ENCODE assay signal across 3 cellular contexts in the genomic region with DNA sequence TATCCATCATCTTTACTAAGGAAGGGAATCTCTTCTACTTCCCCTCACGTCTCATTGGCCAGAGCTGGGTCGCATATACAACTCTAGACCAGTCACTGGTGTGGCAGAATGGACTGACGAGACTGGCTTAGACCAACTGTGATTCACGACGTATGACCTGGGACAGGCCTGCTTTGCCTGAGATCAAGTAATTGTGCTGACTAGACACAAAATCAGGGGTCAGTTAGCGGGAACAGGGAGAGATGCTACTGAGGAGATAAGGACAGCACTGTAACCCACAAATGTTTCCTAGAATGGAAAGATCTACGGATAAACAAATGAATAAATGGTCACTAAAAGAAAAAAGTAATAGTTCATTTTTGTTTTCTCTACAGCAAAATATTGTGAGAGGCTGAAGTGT.
A peak's percentile ranks its signal among the peaks of the same experiment; 100 is the strongest.
TF ChIP-seq lines count a peak whose summit lies in the region.

No MANE protein-coding gene starts in this region.

TF ChIP-seq in SK-N-SH, 30 proteins besides CTCF, POLR2A, EP300 and RAD21 (continues in another document):
- no peak for TF ChIP-seq SMC3 (IDR thresholded peaks at IDR 0.05; ENCODE audit: low read depth, low read length)
- TF ChIP-seq POLR2AphosphoS5 (IDR thresholded peaks at IDR 0.05; ENCODE audit: low read depth, low read length), result no peak
- TF ChIP-seq TCF12 (IDR thresholded peaks at IDR 0.05), result no peak
- TF ChIP-seq, protein P1, sequence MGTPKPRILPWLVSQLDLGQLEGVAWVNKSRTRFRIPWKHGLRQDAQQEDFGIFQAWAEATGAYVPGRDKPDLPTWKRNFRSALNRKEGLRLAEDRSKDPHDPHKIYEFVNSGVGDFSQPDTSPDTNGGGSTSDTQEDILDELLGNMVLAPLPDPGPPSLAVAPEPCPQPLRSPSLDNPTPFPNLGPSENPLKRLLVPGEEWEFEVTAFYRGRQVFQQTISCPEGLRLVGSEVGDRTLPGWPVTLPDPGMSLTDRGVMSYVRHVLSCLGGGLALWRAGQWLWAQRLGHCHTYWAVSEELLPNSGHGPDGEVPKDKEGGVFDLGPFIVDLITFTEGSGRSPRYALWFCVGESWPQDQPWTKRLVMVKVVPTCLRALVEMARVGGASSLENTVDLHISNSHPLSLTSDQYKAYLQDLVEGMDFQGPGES (IDR thresholded peaks at IDR 0.05; ENCODE audit: low read depth, low read length), result no peak
- no peak for TF ChIP-seq RXRA (IDR thresholded peaks at IDR 0.05; ENCODE audit: borderline replicate concordance, low read depth)
- TF ChIP-seq FOXJ3 (CRISPR knock-in tag; IDR thresholded peaks at IDR 0.05), result no peak
- TF ChIP-seq, protein P2, sequence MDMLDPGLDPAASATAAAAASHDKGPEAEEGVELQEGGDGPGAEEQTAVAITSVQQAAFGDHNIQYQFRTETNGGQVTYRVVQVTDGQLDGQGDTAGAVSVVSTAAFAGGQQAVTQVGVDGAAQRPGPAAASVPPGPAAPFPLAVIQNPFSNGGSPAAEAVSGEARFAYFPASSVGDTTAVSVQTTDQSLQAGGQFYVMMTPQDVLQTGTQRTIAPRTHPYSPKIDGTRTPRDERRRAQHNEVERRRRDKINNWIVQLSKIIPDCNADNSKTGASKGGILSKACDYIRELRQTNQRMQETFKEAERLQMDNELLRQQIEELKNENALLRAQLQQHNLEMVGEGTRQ (IDR thresholded peaks at IDR 0.05; ENCODE audit: borderline replicate concordance, low read depth, low read length), result no peak
- TF ChIP-seq FOSL2 (IDR thresholded peaks at IDR 0.05; ENCODE audit: borderline replicate concordance, low read depth), result no peak
- TF ChIP-seq GABPA (IDR thresholded peaks at IDR 0.05; ENCODE audit: low read depth), result no peak
- no peak for TF ChIP-seq MEF2A (IDR thresholded peaks at IDR 0.05; ENCODE audit: borderline replicate concordance, low read depth)
- no peak for TF ChIP-seq EZH2phosphoT487 (IDR thresholded peaks at IDR 0.05; ENCODE audit: borderline replicate concordance, low read depth)
- no peak for TF ChIP-seq NFIC (IDR thresholded peaks at IDR 0.05; ENCODE audit: borderline replicate concordance)
- TF ChIP-seq, protein P3, sequence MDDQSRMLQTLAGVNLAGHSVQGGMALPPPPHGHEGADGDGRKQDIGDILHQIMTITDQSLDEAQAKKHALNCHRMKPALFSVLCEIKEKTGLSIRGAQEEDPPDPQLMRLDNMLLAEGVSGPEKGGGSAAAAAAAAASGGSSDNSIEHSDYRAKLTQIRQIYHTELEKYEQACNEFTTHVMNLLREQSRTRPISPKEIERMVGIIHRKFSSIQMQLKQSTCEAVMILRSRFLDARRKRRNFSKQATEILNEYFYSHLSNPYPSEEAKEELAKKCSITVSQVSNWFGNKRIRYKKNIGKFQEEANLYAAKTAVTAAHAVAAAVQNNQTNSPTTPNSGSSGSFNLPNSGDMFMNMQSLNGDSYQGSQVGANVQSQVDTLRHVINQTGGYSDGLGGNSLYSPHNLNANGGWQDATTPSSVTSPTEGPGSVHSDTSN (IDR thresholded peaks at IDR 0.05), result no peak
- TF ChIP-seq ELF1 (IDR thresholded peaks at IDR 0.05), result no peak
- no peak for TF ChIP-seq TAF1 (IDR thresholded peaks at IDR 0.05; ENCODE audit: borderline replicate concordance, low read depth, low read length)
- TF ChIP-seq JUND (IDR thresholded peaks at IDR 0.05), result no peak
- TF ChIP-seq MXI1 (IDR thresholded peaks at IDR 0.05; ENCODE audit: low read depth, low read length), result no peak
- TF ChIP-seq SIN3A (IDR thresholded peaks at IDR 0.05; ENCODE audit: borderline replicate concordance, low read depth, low read length), result no peak
- TF ChIP-seq RFX5 (IDR thresholded peaks at IDR 0.05; ENCODE audit: low read length), result no peak

TF ChIP-seq in SK-N-SH treated with all-trans-retinoic acid at 6 μM for 48 hours, 23 proteins besides CTCF, POLR2A, EP300 and RAD21:
- TF ChIP-seq ZFP3 (CRISPR knock-in tag; IDR thresholded peaks at IDR 0.05), result no peak
- no peak for TF ChIP-seq BACH2 (CRISPR knock-in tag; IDR thresholded peaks at IDR 0.05; ENCODE audit: borderline replicate concordance)
- TF ChIP-seq, protein P4, sequence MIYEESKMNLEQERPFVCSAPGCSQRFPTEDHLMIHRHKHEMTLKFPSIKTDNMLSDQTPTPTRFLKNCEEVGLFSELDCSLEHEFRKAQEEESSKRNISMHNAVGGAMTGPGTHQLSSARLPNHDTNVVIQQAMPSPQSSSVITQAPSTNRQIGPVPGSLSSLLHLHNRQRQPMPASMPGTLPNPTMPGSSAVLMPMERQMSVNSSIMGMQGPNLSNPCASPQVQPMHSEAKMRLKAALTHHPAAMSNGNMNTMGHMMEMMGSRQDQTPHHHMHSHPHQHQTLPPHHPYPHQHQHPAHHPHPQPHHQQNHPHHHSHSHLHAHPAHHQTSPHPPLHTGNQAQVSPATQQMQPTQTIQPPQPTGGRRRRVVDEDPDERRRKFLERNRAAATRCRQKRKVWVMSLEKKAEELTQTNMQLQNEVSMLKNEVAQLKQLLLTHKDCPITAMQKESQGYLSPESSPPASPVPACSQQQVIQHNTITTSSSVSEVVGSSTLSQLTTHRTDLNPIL (CRISPR knock-in tag; IDR thresholded peaks at IDR 0.05; ENCODE audit: low read depth), result no peak
- no peak for TF ChIP-seq TCF4 (CRISPR knock-in tag; IDR thresholded peaks at IDR 0.05; ENCODE audit: borderline replicate concordance)
- no peak for TF ChIP-seq PPARA (CRISPR knock-in tag; IDR thresholded peaks at IDR 0.05; ENCODE audit: borderline replicate concordance)
- no peak for TF ChIP-seq ISL1 (CRISPR knock-in tag; IDR thresholded peaks at IDR 0.05)
- TF ChIP-seq ARNTL (CRISPR knock-in tag; IDR thresholded peaks at IDR 0.05; ENCODE audit: borderline replicate concordance, low read depth), result no peak
- TF ChIP-seq CSDC2 (CRISPR knock-in tag; IDR thresholded peaks at IDR 0.05), result no peak
- no peak for TF ChIP-seq TOX (CRISPR knock-in tag; IDR thresholded peaks at IDR 0.05; ENCODE audit: borderline replicate concordance)
- TF ChIP-seq, protein P5, sequence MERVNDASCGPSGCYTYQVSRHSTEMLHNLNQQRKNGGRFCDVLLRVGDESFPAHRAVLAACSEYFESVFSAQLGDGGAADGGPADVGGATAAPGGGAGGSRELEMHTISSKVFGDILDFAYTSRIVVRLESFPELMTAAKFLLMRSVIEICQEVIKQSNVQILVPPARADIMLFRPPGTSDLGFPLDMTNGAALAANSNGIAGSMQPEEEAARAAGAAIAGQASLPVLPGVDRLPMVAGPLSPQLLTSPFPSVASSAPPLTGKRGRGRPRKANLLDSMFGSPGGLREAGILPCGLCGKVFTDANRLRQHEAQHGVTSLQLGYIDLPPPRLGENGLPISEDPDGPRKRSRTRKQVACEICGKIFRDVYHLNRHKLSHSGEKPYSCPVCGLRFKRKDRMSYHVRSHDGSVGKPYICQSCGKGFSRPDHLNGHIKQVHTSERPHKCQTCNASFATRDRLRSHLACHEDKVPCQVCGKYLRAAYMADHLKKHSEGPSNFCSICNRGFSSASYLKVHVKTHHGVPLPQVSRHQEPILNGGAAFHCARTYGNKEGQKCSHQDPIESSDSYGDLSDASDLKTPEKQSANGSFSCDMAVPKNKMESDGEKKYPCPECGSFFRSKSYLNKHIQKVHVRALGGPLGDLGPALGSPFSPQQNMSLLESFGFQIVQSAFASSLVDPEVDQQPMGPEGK (CRISPR knock-in tag; IDR thresholded peaks at IDR 0.05; ENCODE audit: borderline replicate concordance), result no peak
- TF ChIP-seq RARB (CRISPR knock-in tag; IDR thresholded peaks at IDR 0.05), result no peak
- no peak for TF ChIP-seq OSR1 (CRISPR knock-in tag; IDR thresholded peaks at IDR 0.05)
- no peak for TF ChIP-seq ZNF8 (CRISPR knock-in tag; IDR thresholded peaks at IDR 0.05)
- TF ChIP-seq GLIS3 (CRISPR knock-in tag; IDR thresholded peaks at IDR 0.05), result no peak
- no peak for TF ChIP-seq ZFP30 (CRISPR knock-in tag; IDR thresholded peaks at IDR 0.05)

TF ChIP-seq in IMR-90, 13 proteins besides CTCF, POLR2A, EP300 and RAD21:
- TF ChIP-seq MAFK (IDR thresholded peaks at IDR 0.05; ENCODE audit: low read depth, low read length), result peak; percentile 99
- no peak for TF ChIP-seq RCOR1 (IDR thresholded peaks at IDR 0.05; ENCODE audit: insufficient replicate concordance, low read length)
TF ChIP-seq in IMR-90: peak in this region for 1.
